In genomic region chr5:39217365-39218281, GRCh38 we compare ENCODE assay signal across 8 cellular contexts. TPM values are rescaled to one million over a fixed set of nuclear protein-coding genes. Genes with fewer than 3 reads are reported as not detected.
A peak's percentile ranks its signal among the peaks of the same experiment; 100 is the strongest.
DNase-seq lines count a peak whose midpoint lies in the region; ATAC-seq and TF ChIP-seq lines count a peak whose summit lies in the region.

No MANE protein-coding gene starts in this region.

- no peak overlapping the region for H3K4me3 ChIP-seq in PC-3 (ENCODE audit: low read length)

- no peaks in the 10 kb centered on the region for H3F3A ChIP-seq in PC-3 (ENCODE audit: low read length, unreplicated experiment)

- TF ChIP-seq RAD21 in Ishikawa (IDR thresholded peaks at IDR 0.05; ENCODE audit: low read depth) = peak; percentile 80

- H3K9ac ChIP-seq in PC-3 (ENCODE audit: low read length) = no peak overlapping the region

- intact Hi-C loops in PC-3 (cut with micrococcal nuclease) = loop anchor here (2.0 to 5.0 kb wide), 4 partner anchors 69 to 353 kb away; no protein-coding TSS in a partner anchor

- CTCF ChIA-PET in PC-3 (lab: Charles Lee) = interaction anchor here (0.5 to 3.1 kb wide), 6 partner anchors 14 to 354 kb away, joined by 3 to 21 read pairs (median 5); no protein-coding TSS in a partner anchor

- no peak overlapping the region for H3K4me2 ChIP-seq in PC-3 (ENCODE audit: low read length)

- peaks cover 0 to under 1% (median 0%) of the 10 kb centered on the region in 7 donors for H3K9me3 Mint-ChIP-seq in naive B cell

- POLR2A ChIA-PET in PC-3 (lab: Charles Lee; ENCODE audit: unreplicated experiment) = no interaction called here

- H3K27me3 ChIP-seq in PC-3 (ENCODE audit: low read length) = no peaks in the 10 kb centered on the region

- no peaks in the 10 kb centered on the region for H3K36me3 ChIP-seq in PC-3 (ENCODE audit: low read depth, low read length)

- H3K9me3 ChIP-seq in PC-3 (ENCODE audit: low read length) = no peaks in the 10 kb centered on the region

- ATAC-seq in GM21423 (IDR thresholded peaks at IDR 0.05; ENCODE audit: unreplicated experiment) (peak; percentile 82), PC-3 (peak; percentile 39; the same call in 1 of the 2 replicates), esophagus mucosa (peak; percentile 89), naive B cell (ENCODE audit: low read depth in 2 of 2) (peak; percentile 57 to 63)
- ATAC-seq in stimulated activated naive CD8-positive, alpha-beta T cell treated with anti-CD3 and anti-CD28 coated beads, Interleukin-15, Interleukin-2, amounts not matched to agents 100 U/mL and 50 U/mL, for 24 hours = peak; percentile 74

- H3K36me3 Mint-ChIP-seq in naive B cell = no peaks in the 10 kb centered on the region

- H3K79me2 ChIP-seq in PC-3 (ENCODE audit: low read length) = no peaks in the 10 kb centered on the region

- DNase-seq in D341Med (ENCODE audit: low spot score) (peak; percentile 77), PC-3 (peak; percentile 95), naive B cell (peak; percentile 41)
- DNase-seq in activated T-cell treated with anti-CD3 and anti-CD28 coated beads, Interleukin-2, amount 50 U/mL, for 1 hour = peak; percentile 69
- peak; percentile 79 for DNase-seq in stimulated activated naive CD8-positive, alpha-beta T cell treated with anti-CD3 and anti-CD28 coated beads, Interleukin-15, Interleukin-2, amounts not matched to agents 100 U/mL and 50 U/mL, for 24 hours

- no peak overlapping the region for H3K27ac ChIP-seq in PC-3 (ENCODE audit: low read length)

- no peaks in the 10 kb centered on the region for H4K20me1 ChIP-seq in PC-3 (ENCODE audit: low read length)

- H3K27ac Mint-ChIP-seq in naive B cell = peak overlapping the region in 1 of 6 donors; percentile 17

- peak; percentile 99 for TF ChIP-seq CTCF in PC-3 (conservative IDR thresholded peaks at IDR 0.05; ENCODE audit: low read depth, low read length)

- BruUV-seq in PC-3 (replicated peaks; lab: Mats Ljungman, UMichigan) = no TSS peak

- H3K27me3 Mint-ChIP-seq in naive B cell = peaks cover 0 to 4% (median 0%) of the 10 kb centered on the region in 3 donors

- no peaks in the 10 kb centered on the region; the same call in 1 of the 2 replicates for H3K9me2 ChIP-seq in PC-3 (replicated peaks; ENCODE audit: low read length)

- H2AFZ ChIP-seq in PC-3 (ENCODE audit: low read length) = no peak overlapping the region

- H3K4me3 Mint-ChIP-seq in naive B cell = no peak overlapping the region

- H3K4me1 Mint-ChIP-seq in naive B cell = peaks cover 1 to 4% (median 2%) of the 10 kb centered on the region in 3 donors

- no peak for TF ChIP-seq EP300 in Ishikawa (IDR thresholded peaks at IDR 0.05; ENCODE audit: borderline replicate concordance)

- peaks cover 25% of the 10 kb centered on the region for H3K4me1 ChIP-seq in PC-3 (ENCODE audit: insufficient read depth, low read length)

TF ChIP-seq in Ishikawa, 13 proteins besides CTCF, POLR2A, EP300 and RAD21:
- TF ChIP-seq MAX (IDR thresholded peaks at IDR 0.05) (0 out of 2 replicates have a peak, but pooled peaks have one; percentile 19), USF1 (IDR thresholded peaks at IDR 0.05) (no peak), REST (IDR thresholded peaks at IDR 0.05; ENCODE audit: low read depth) (no peak), NFIC (IDR thresholded peaks at IDR 0.05) (peak; percentile 50; the same call in 1 of the 2 replicates)

RNA-seq across cellular contexts. Expression of gene FYB1, which starts 1.7 kb away (rescaled TPM):
- total RNA-seq in PC-3 (2014; rRNA removed) (0.81 and 1.1 TPM in 2 replicates), esophagus mucosa (64.7 TPM)
- polyA plus RNA-seq in naive B cell (ENCODE audit: low read depth in 6 of 6) = 1 to 10 TPM; 1.4 to 4.1 (median 2.0) TPM

Comparison
In these comparisons a context has a peak if more than half of its experiments do, and no peak if none do; other contexts are left out.
1. DNase-seq: peak in every context shown above with its lines; median percentile 95 in PC-3; 79 in stimulated activated naive CD8-positive, alpha-beta T cell treated with anti-CD3 and anti-CD28 coated beads, Interleukin-15, Interleukin-2, amounts not matched to agents 100 U/mL and 50 U/mL, for 24 hours; 77 in D341Med; 69 in activated T-cell treated with anti-CD3 and anti-CD28 coated beads, Interleukin-2, amount 50 U/mL, for 1 hour; 41 in naive B cell.
2. ATAC-seq: peak in every context shown above with its lines; median percentile 89 in esophagus mucosa; 82 in GM21423; 74 in stimulated activated naive CD8-positive, alpha-beta T cell treated with anti-CD3 and anti-CD28 coated beads, Interleukin-15, Interleukin-2, amounts not matched to agents 100 U/mL and 50 U/mL, for 24 hours; 60 in naive B cell; 39 in PC-3.
3. RNA of gene FYB1, which starts 1.7 kb away (total RNA-seq): 64.7 TPM in esophagus mucosa (single experiment); 0.81 to 1.1 TPM in PC-3; every median in the first group is over 10 times any median in the second.